Comparison of ENCODE assay signal across 1 cellular context in genomic region chr13:92967923-92968322, GRCh38.
TF ChIP-seq lines count a peak whose summit lies in the region.

No MANE protein-coding gene starts in this region.

TF ChIP-seq in GM23338, 12 proteins besides CTCF, POLR2A, EP300 and RAD21 (continued from another document):
- TF ChIP-seq ZNF462 (CRISPR knock-in tag; IDR thresholded peaks at IDR 0.05) (no peak), STAT1 (IDR thresholded peaks at IDR 0.05; ENCODE audit: unreplicated experiment) (no peak), JUNB (IDR thresholded peaks at IDR 0.05; ENCODE audit: unreplicated experiment) (no peak), CREB1 (CRISPR knock-in tag; IDR thresholded peaks at IDR 0.05; ENCODE audit: low read depth) (no peak), POLR2AphosphoS5 (IDR thresholded peaks at IDR 0.05; ENCODE audit: low read depth) (no peak), ETS1 (IDR thresholded peaks at IDR 0.05) (no peak), NANOG (IDR thresholded peaks at IDR 0.05; ENCODE audit: borderline replicate concordance) (no peak), ZNF114 (CRISPR knock-in tag; IDR thresholded peaks at IDR 0.05) (no peak), EZH2 (IDR thresholded peaks at IDR 0.05; ENCODE audit: low read depth, unreplicated experiment) (no peak)
